Comparison of ENCODE assay signal across 9 cellular contexts in genomic region chr6:158475344-158476302, GRCh38.
DNase-seq lines count a peak whose midpoint lies in the region; ATAC-seq and TF ChIP-seq lines count a peak whose summit lies in the region.
"Had no signal": no experiment of that assay in that cellular context is flagged by ENCODE, and none has a peak within 500 bp of the region (broad histone marks: within the 10 kb centered on the region; RNA-seq: fewer than 3 reads in every experiment).

No MANE protein-coding gene starts in this region.

- CTCF ChIA-PET in PC-3 (lab: Charles Lee) = interaction anchor here (1.0 kb wide), 1 partner anchor 43 kb away, joined by 3 read pairs; no protein-coding TSS in a partner anchor

- DNase-seq in GM12865 (ENCODE audit: low read depth) (peak; percentile 92), HT1080 (ENCODE audit: low read depth) (peak; percentile 76), PC-3 (peak; percentile 67), glutamatergic neuron (no peak), SW480 (ENCODE audit: low spot score) (no peak)
- no peak for DNase-seq in activated T-cell treated with anti-CD3 and anti-CD28 coated beads, Interleukin-2, amount 50 U/mL, for 48 hours
- DNase-seq in activated CD8-positive, alpha-beta memory T cell treated with anti-CD3 and anti-CD28 coated beads, Interleukin-2, amount 50 U/mL, for 4 hours = no peak
- DNase-seq: naive B cell had no signal

- H4K20me1 ChIP-seq in PC-3 (ENCODE audit: low read length) = no peaks in the 10 kb centered on the region

- H3K79me2 ChIP-seq in PC-3 (ENCODE audit: low read length) = no peaks in the 10 kb centered on the region

- peak overlapping the region; percentile 81 for H3K9ac ChIP-seq in PC-3 (ENCODE audit: low read length)

- no peaks in the 10 kb centered on the region for H3F3A ChIP-seq in PC-3 (ENCODE audit: low read length, unreplicated experiment)

- ATAC-seq in GM21619 (IDR thresholded peaks at IDR 0.05; ENCODE audit: unreplicated experiment) (peak; percentile 86), PC-3 (peak; percentile 81)

- POLR2A ChIA-PET in PC-3 (lab: Charles Lee; ENCODE audit: unreplicated experiment) = interaction anchor here (0.6 kb wide), 2 partner anchors 153 to 314 kb away, joined by 3 read pairs; no protein-coding TSS in a partner anchor

- H3K36me3 Mint-ChIP-seq in glutamatergic neuron (ENCODE audit: unreplicated experiment) = peaks cover 4% of the 10 kb centered on the region

- H3K9me2 ChIP-seq in PC-3 (replicated peaks; ENCODE audit: low read length) = no peaks in the 10 kb centered on the region

- peak overlapping the region; percentile 77 for H3K4me2 ChIP-seq in PC-3 (ENCODE audit: low read length)

- H3K27ac Mint-ChIP-seq in glutamatergic neuron (ENCODE audit: unreplicated experiment) = peak overlapping the region; percentile 41

- H3K36me3 ChIP-seq in PC-3 (ENCODE audit: low read depth, low read length) = 0 out of 2 replicates have a peak, but pooled peaks cover 4% of the 10 kb centered on the region

- H3K4me1 ChIP-seq in PC-3 (ENCODE audit: insufficient read depth, low read length) = peaks cover 31% of the 10 kb centered on the region

- no TSS peak for BruUV-seq in PC-3 (replicated peaks; lab: Mats Ljungman, UMichigan)

- peak overlapping the region; percentile 25; the same call in 1 of the 2 replicates for H2AFZ ChIP-seq in PC-3 (ENCODE audit: low read length)

- TF ChIP-seq CTCF in GM12865 (IDR thresholded peaks at IDR 0.05; ENCODE audit: insufficient read depth, low read depth, low read length, missing control alignments) = no peak
- TF ChIP-seq CTCF in PC-3 (conservative IDR thresholded peaks at IDR 0.05; ENCODE audit: low read depth, low read length) = no peak
- no peak for TF ChIP-seq CTCF in glutamatergic neuron (IDR thresholded peaks at IDR 0.05; ENCODE audit: partially characterized antibody, unreplicated experiment)

- H3K4me3 ChIP-seq in GM12865 (ENCODE audit: low read depth, low read length) (peak overlapping the region; percentile 35), PC-3 (ENCODE audit: low read length) (peak overlapping the region; percentile 51)

- H3K4me1 Mint-ChIP-seq in glutamatergic neuron (ENCODE audit: low read depth, unreplicated experiment) = peaks cover 6% of the 10 kb centered on the region

- H3K4me3 Mint-ChIP-seq in glutamatergic neuron (ENCODE audit: unreplicated experiment) = no peak overlapping the region
- H3K4me3 Mint-ChIP-seq: naive B cell had no signal

- peaks cover 6% of the 10 kb centered on the region for H3K9me3 Mint-ChIP-seq in glutamatergic neuron (ENCODE audit: unreplicated experiment)

- intact Hi-C loops in PC-3 (cut with micrococcal nuclease) = no loop called here

- no peaks in the 10 kb centered on the region for H3K9me3 ChIP-seq in PC-3 (ENCODE audit: low read length)

- peak overlapping the region; percentile 99 for H3K27ac ChIP-seq in PC-3 (ENCODE audit: low read length)

- no peaks in the 10 kb centered on the region for H3K27me3 Mint-ChIP-seq in glutamatergic neuron (ENCODE audit: unreplicated experiment)
- H3K27me3 Mint-ChIP-seq: naive B cell had no signal

- no peaks in the 10 kb centered on the region for H3K27me3 ChIP-seq in PC-3 (ENCODE audit: low read length)

Comparison
In these comparisons a context has a peak if more than half of its experiments do, and no peak if none do; other contexts are left out.
1. DNase-seq: peak in GM12865 (single experiment), HT1080 (single experiment) and PC-3 (single experiment); none in glutamatergic neuron (single experiment), activated T-cell treated with anti-CD3 and anti-CD28 coated beads, Interleukin-2, amount 50 U/mL, for 48 hours (0 of 2), activated CD8-positive, alpha-beta memory T cell treated with anti-CD3 and anti-CD28 coated beads, Interleukin-2, amount 50 U/mL, for 4 hours (single experiment) and SW480 (single experiment).